Comparison of ENCODE assay signal across 8 cellular contexts in genomic region chr1:230978491-230979388, GRCh38. TPM values are rescaled to one million over a fixed set of nuclear protein-coding genes. Genes with fewer than 3 reads are reported as not detected.
A peak's percentile ranks its signal among the peaks of the same experiment; 100 is the strongest.
DNase-seq lines count a peak whose midpoint lies in the region; ATAC-seq and TF ChIP-seq lines count a peak whose summit lies in the region.

Gene ARV1, plus strand, starts transcription at chr1:230979094. Its CDS starts 12 bp downstream, at chr1:230979106.
A gene with protein sequence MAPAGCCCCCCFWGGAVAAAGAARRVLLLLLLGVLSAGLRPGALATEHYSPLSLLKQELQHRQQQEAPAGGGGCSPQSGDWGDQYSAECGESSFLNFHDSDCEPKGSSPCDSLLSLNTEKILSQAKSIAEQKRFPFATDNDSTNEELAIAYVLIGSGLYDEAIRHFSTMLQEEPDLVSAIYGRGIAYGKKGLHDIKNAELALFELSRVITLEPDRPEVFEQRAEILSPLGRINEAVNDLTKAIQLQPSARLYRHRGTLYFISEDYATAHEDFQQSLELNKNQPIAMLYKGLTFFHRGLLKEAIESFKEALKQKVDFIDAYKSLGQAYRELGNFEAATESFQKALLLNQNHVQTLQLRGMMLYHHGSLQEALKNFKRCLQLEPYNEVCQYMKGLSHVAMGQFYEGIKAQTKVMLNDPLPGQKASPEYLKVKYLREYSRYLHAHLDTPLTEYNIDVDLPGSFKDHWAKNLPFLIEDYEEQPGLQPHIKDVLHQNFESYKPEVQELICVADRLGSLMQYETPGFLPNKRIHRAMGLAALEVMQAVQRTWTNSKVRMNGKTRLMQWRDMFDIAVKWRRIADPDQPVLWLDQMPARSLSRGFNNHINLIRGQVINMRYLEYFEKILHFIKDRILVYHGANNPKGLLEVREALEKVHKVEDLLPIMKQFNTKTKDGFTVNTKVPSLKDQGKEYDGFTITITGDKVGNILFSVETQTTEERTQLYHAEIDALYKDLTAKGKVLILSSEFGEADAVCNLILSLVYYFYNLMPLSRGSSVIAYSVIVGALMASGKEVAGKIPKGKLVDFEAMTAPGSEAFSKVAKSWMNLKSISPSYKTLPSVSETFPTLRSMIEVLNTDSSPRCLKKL (minus strand): TSS chr1:230978861. CDS start chr1:230978830, 31 bp downstream.

- no peaks in the 10 kb centered on the region for H3K9me3 ChIP-seq in T-helper 17 cell (ENCODE audit: control insufficient read depth, low read length, poor library complexity, severe bottlenecking)

- DNase-seq in NCI-H1694 treated with DMSO at 0.1 percent for 48 hours (lab: John Stamatoyannopoulos, UW) (peak; percentile 98), T-helper 17 cell (peak; percentile 86 to 95 (median 90)), amygdala (lab: John Stamatoyannopoulos, UW) (peak; percentile 60 to 99 (median 98)), left cardiac atrium (peak; percentile 100), progenitor cell of endocrine pancreas (ENCODE audit: low spot score, unreplicated experiment) (peak; percentile 98), ureter (ENCODE audit: low spot score) (peak; percentile 98)

- intact Hi-C loops in left cardiac atrium (cut with DNase I) = no loop called here

- H3K4me3 Mint-ChIP-seq in T-helper 17 cell = peak within 1 kb of the TSS; percentile 98
- peak within 1 kb of the TSS; percentile 86 for H3K4me3 Mint-ChIP-seq in progenitor cell of endocrine pancreas (ENCODE audit: low read depth)

- peak; percentile 56 for TF ChIP-seq CTCF in progenitor cell of endocrine pancreas (IDR thresholded peaks at IDR 0.05; ENCODE audit: unreplicated experiment)

- H3K4me1 Mint-ChIP-seq in T-helper 17 cell (peaks cover 33% of the 10 kb centered on the region), progenitor cell of endocrine pancreas (ENCODE audit: low read depth) (peaks cover 26% of the 10 kb centered on the region)

- no peaks in the 10 kb centered on the region for H3K9me3 Mint-ChIP-seq in progenitor cell of endocrine pancreas (ENCODE audit: low read depth)

- peak; percentile 95 for ATAC-seq in GM18498 (IDR thresholded peaks at IDR 0.05; ENCODE audit: unreplicated experiment)
- ATAC-seq in HG02938 (IDR thresholded peaks at IDR 0.05; ENCODE audit: unreplicated experiment) = peak; percentile 91
- peak; percentile 92 for ATAC-seq in T-helper 17 cell
- ATAC-seq in left cardiac atrium = peak; percentile 100

- H3K27me3 Mint-ChIP-seq in T-helper 17 cell (no peaks in the 10 kb centered on the region), progenitor cell of endocrine pancreas (no peaks in the 10 kb centered on the region)

- H3K36me3 Mint-ChIP-seq in T-helper 17 cell (ENCODE audit: low read depth) = peaks cover 3% of the 10 kb centered on the region
- peaks cover 1% of the 10 kb centered on the region for H3K36me3 Mint-ChIP-seq in progenitor cell of endocrine pancreas (ENCODE audit: insufficient read depth)

- H3K27ac Mint-ChIP-seq in T-helper 17 cell (peak within 1 kb of the TSS; percentile 94), progenitor cell of endocrine pancreas (peak within 1 kb of the TSS; percentile 97)

RNA-seq across cellular contexts. Expression of gene ARV1, which starts in this region (rescaled TPM):
- total RNA-seq in T-helper 17 cell = 1 to 10 TPM; 5.7 to 6.7 TPM
- total RNA-seq in left cardiac atrium = 10 to 100 TPM; 19.9 to 30.4 TPM
- total RNA-seq in progenitor cell of endocrine pancreas = 14.4 and 16.6 TPM in 2 replicates
- total RNA-seq in ureter = 24.3 TPM

RNA-seq across cellular contexts. Expression of the second gene that starts in this region (rescaled TPM):
- 10 to 100 TPM; 27.4 to 34.7 TPM for total RNA-seq in T-helper 17 cell
- total RNA-seq in left cardiac atrium = 1 to 10 TPM; 9.5 to 9.6 TPM
- total RNA-seq in progenitor cell of endocrine pancreas = 22.3 and 26.9 TPM in 2 replicates
- total RNA-seq in ureter = 20.3 TPM

Comparison
In these comparisons a context has a peak if more than half of its experiments do, and no peak if none do; other contexts are left out.
1. Peak in every context shown above with its lines: DNase-seq and ATAC-seq.